In genomic region chr22:47343611-47344010, GRCh38 we compare ENCODE assay signal across 35 cellular contexts.
"Had no signal": no experiment of that assay in that cellular context is flagged by ENCODE, and none has a peak within 500 bp of the region (broad histone marks: within the 10 kb centered on the region; RNA-seq: fewer than 3 reads in every experiment).

No MANE protein-coding gene starts in this region.

- H3K4me3 Mint-ChIP-seq: activated B cell treated with CpG ODN at 0.5 μM for 24 hours; activated CD8-positive, alpha-beta T cell treated with anti-CD3 and anti-CD28 coated beads for 36 hours; activated naive CD4-positive, alpha-beta T cell treated with anti-CD3 and anti-CD28 coated beads for 36 hours; activated naive CD4-positive, alpha-beta T cell treated with anti-CD3 and anti-CD28 coated beads, Interleukin-2, amount 50 U/mL, for 24 hours; activated naive CD8-positive, alpha-beta T cell treated with anti-CD3 and anti-CD28 coated beads for 36 hours; activated naive CD8-positive, alpha-beta T cell treated with anti-CD3 and anti-CD28 coated beads, Interleukin-2, amount 50 U/mL, for 24 hours; activated T-helper 1 cell treated with anti-CD3 and anti-CD28 coated beads, Interleukin-12 subunit alpha, Interleukin-12 subunit beta, Interleukin-2, Interleukin-4 antibody, amounts not matched to agents 30 ng/mL and 10 ng/mL and 1 ng/mL, durations not matched to agents 14 hours and 24 hours and 36 hours; brain; central memory CD8-positive, alpha-beta T cell; effector memory CD8-positive, alpha-beta T cell; T-helper 17 cell; T-helper 2 cell treated with Interferon-gamma antibody and Interleukin-4, amounts not matched to agents 5 μg/mL and 100 μg/mL, for 36 hours had no signal

- H3K4me3 ChIP-seq: adrenal gland, ascending aorta, breast epithelium, esophagus squamous epithelium, gastroesophageal sphincter, heart right ventricle had no signal

- H3K27me3 ChIP-seq: adrenal gland, ascending aorta had no signal

- H3K4me1 Mint-ChIP-seq: activated B cell treated with CpG ODN at 0.5 μM for 24 hours; activated naive CD4-positive, alpha-beta T cell treated with anti-CD3 and anti-CD28 coated beads, Interleukin-2, amount 50 U/mL, for 24 hours; activated naive CD8-positive, alpha-beta T cell treated with anti-CD3 and anti-CD28 coated beads for 36 hours; activated naive CD8-positive, alpha-beta T cell treated with anti-CD3 and anti-CD28 coated beads, Interleukin-2, amount 50 U/mL, for 24 hours; brain; central memory CD8-positive, alpha-beta T cell; T-helper 17 cell had no signal

- ATAC-seq: activated CD4-positive, CD25-positive, alpha-beta regulatory T cell treated with anti-CD3 and anti-CD28 coated beads, Interleukin-2, amount 50 U/mL, for 24 hours; activated CD8-positive, alpha-beta T cell treated with anti-CD3 and anti-CD28 coated beads for 36 hours; activated naive CD8-positive, alpha-beta T cell treated with anti-CD3 and anti-CD28 coated beads, Interleukin-2, amount 50 U/mL, for 24 hours; effector memory CD8-positive, alpha-beta T cell; gastroesophageal sphincter; heart right ventricle; T-helper 17 cell had no signal

- H3K9me3 ChIP-seq: adrenal gland, ascending aorta, breast epithelium, esophagus squamous epithelium, gastroesophageal sphincter had no signal

- H3K36me3 ChIP-seq: adrenal gland, ascending aorta, breast epithelium, esophagus squamous epithelium, gastroesophageal sphincter, heart right ventricle, WERI-Rb-1 had no signal

- H3K36me3 Mint-ChIP-seq: activated naive CD4-positive, alpha-beta T cell treated with anti-CD3 and anti-CD28 coated beads, Interleukin-2, amount 50 U/mL, for 24 hours; activated naive CD8-positive, alpha-beta T cell treated with anti-CD3 and anti-CD28 coated beads for 36 hours; brain had no signal

- DNase-seq: activated B cell treated with CpG ODN at 0.5 μM for 24 hours; activated CD4-positive, alpha-beta T cell treated with anti-CD3 and anti-CD28 coated beads for 48 hours; activated CD4-positive, alpha-beta T cell treated with anti-CD3 and anti-CD28 coated beads, Interleukin-2, amount 50 U/mL, for 1 hour; activated CD4-positive, alpha-beta T cell treated with anti-CD3 and anti-CD28 coated beads, Interleukin-2, amount 50 U/mL, for 48 hours; activated CD8-positive, alpha-beta T cell treated with anti-CD3 and anti-CD28 coated beads for 36 hours; activated effector memory CD4-positive, alpha-beta T cell treated with anti-CD3 and anti-CD28 coated beads, Interleukin-2, amount 50 U/mL, for 16 hours; activated naive CD4-positive, alpha-beta T cell treated with anti-CD3 and anti-CD28 coated beads for 36 hours; activated naive CD8-positive, alpha-beta T cell treated with anti-CD3 and anti-CD28 coated beads for 36 hours; activated naive CD8-positive, alpha-beta T cell treated with anti-CD3 and anti-CD28 coated beads, Interleukin-2, amount 50 U/mL, for 24 hours; activated T-cell treated with anti-CD3 and anti-CD28 coated beads, Interleukin-2, amount 50 U/mL, for 1 hour; activated T-cell treated with anti-CD3 and anti-CD28 coated beads, Interleukin-2, amount 50 U/mL, for 48 hours; amygdala; cortex of kidney; dermis blood vessel endothelial cell; effector CD4-positive, alpha-beta T cell; effector memory CD8-positive, alpha-beta T cell; erythroblast; esophagus squamous epithelium; foreskin melanocyte; heart right ventricle; T-helper 1 cell; T-helper 17 cell; T1000; WERI-Rb-1 had no signal

- H3K9me3 Mint-ChIP-seq: activated B cell treated with CpG ODN at 0.5 μM for 24 hours; activated CD8-positive, alpha-beta T cell treated with anti-CD3 and anti-CD28 coated beads for 36 hours; activated naive CD4-positive, alpha-beta T cell treated with anti-CD3 and anti-CD28 coated beads, Interleukin-2, amount 50 U/mL, for 24 hours; activated naive CD8-positive, alpha-beta T cell treated with anti-CD3 and anti-CD28 coated beads for 36 hours; activated naive CD8-positive, alpha-beta T cell treated with anti-CD3 and anti-CD28 coated beads, Interleukin-2, amount 50 U/mL, for 24 hours; activated T-helper 1 cell treated with anti-CD3 and anti-CD28 coated beads, Interleukin-12 subunit alpha, Interleukin-12 subunit beta, Interleukin-2, Interleukin-4 antibody, amounts not matched to agents 30 ng/mL and 10 ng/mL and 1 ng/mL, durations not matched to agents 14 hours and 24 hours and 36 hours; activated T-helper 2 cell treated with anti-CD3 and anti-CD28 coated beads, Interferon-gamma antibody, Interleukin-2, Interleukin-4, amounts not matched to agents 10 μg/mL and 5 μg/mL and 100 μg/mL, durations not matched to agents 14 hours and 24 hours and 36 hours; central memory CD8-positive, alpha-beta T cell; effector memory CD8-positive, alpha-beta T cell had no signal

- H3K27ac Mint-ChIP-seq: activated B cell treated with CpG ODN at 0.5 μM for 24 hours; activated CD8-positive, alpha-beta T cell treated with anti-CD3 and anti-CD28 coated beads for 36 hours; activated naive CD4-positive, alpha-beta T cell treated with anti-CD3 and anti-CD28 coated beads for 36 hours; activated naive CD4-positive, alpha-beta T cell treated with anti-CD3 and anti-CD28 coated beads, Interleukin-2, amount 50 U/mL, for 24 hours; activated naive CD8-positive, alpha-beta T cell treated with anti-CD3 and anti-CD28 coated beads for 36 hours; activated naive CD8-positive, alpha-beta T cell treated with anti-CD3 and anti-CD28 coated beads, Interleukin-2, amount 50 U/mL, for 24 hours; activated T-helper 1 cell treated with anti-CD3 and anti-CD28 coated beads, Interleukin-12 subunit alpha, Interleukin-12 subunit beta, Interleukin-2, Interleukin-4 antibody, amounts not matched to agents 30 ng/mL and 10 ng/mL and 1 ng/mL, durations not matched to agents 14 hours and 24 hours and 36 hours; activated T-helper 2 cell treated with anti-CD3 and anti-CD28 coated beads, Interferon-gamma antibody, Interleukin-2, Interleukin-4, amounts not matched to agents 10 μg/mL and 5 μg/mL and 100 μg/mL, durations not matched to agents 14 hours and 24 hours and 36 hours; brain; effector memory CD8-positive, alpha-beta T cell; T-helper 17 cell; T-helper 2 cell treated with Interferon-gamma antibody and Interleukin-4, amounts not matched to agents 5 μg/mL and 100 μg/mL, for 36 hours had no signal
